In the genomic region with DNA sequence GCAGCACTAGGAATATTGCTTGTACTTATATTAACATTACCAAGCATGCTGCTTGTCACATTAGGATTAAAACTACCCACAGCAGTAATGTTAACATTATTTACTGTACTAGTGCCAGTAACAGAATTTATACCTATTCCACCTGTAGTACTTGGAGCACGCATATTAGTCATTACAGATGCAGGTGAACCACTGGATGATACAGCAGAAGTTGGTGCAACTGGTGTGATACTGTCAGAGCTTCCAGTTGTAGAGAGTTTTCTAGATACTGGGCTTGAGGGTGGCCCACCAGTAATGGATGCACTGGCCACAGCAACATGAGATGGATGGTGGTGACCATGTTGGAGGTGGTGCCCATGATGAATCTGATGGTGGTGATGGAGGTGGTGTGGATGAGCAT, we compare ENCODE assay signal across 8 cellular contexts. TPM values are rescaled to one million over a fixed set of nuclear protein-coding genes. Genes with fewer than 3 reads are reported as not detected.
DNase-seq lines count a peak whose midpoint lies in the region; ATAC-seq, FAIRE-seq and TF ChIP-seq lines count a peak whose summit lies in the region.

No MANE protein-coding gene starts in this region.

- peaks cover 2% of the 10 kb centered on the region for H3K27me3 Mint-ChIP-seq in activated naive CD4-positive, alpha-beta T cell treated with anti-CD3 and anti-CD28 coated beads for 36 hours (ENCODE audit: low read depth)

- no peak for TF ChIP-seq CTCF in GM12878 (IDR thresholded peaks at IDR 0.05 in 2 of 3, conservative IDR thresholded peaks at IDR 0.05 in 1 of 3; ENCODE audit: control insufficient read depth in 2 of 3, extremely low read depth in 1 of 3, insufficient read depth in 1 of 3, low read depth in 3 of 3, low read length in 3 of 3)
- TF ChIP-seq CTCF in lung (IDR thresholded peaks at IDR 0.05; ENCODE audit: control extremely low read depth, extremely low read depth), result no peak
- no peak for TF ChIP-seq CTCF in transverse colon (IDR thresholded peaks at IDR 0.05)

- H3K36me3 ChIP-seq in GM12878 (ENCODE audit: control insufficient read depth in 2 of 2, insufficient read depth in 2 of 2, low read length in 1 of 2) (no peaks in the 10 kb centered on the region), lung (ENCODE audit: control insufficient read depth in 2 of 2, insufficient read depth in 2 of 2, low read length in 2 of 2) (no peaks in the 10 kb centered on the region), transverse colon (no peaks in the 10 kb centered on the region)

- WGBS in GM12878 (ENCODE audit: insufficient coverage, insufficient replicate concordance, low lambda C conversion rate, missing lambda C conversion rate), result 100% methylated on average over 1 of the region's 1 CpG
- WGBS in lung, 2 donors, result 93 to 95% methylated on average over 1 of the region's 1 CpG
- 100% methylated on average over 1 of the region's 1 CpG; no CpG with 5 or more reads in 1 of the 2 donors for WGBS in transverse colon (ENCODE audit: low coverage in 1 of 2), 2 donors

- no peaks in the 10 kb centered on the region for H3K9me3 ChIP-seq in GM12878 (replicated peaks; ENCODE audit: control insufficient read depth, insufficient read depth, low read length)
- no peaks in the 10 kb centered on the region for H3K9me3 ChIP-seq in lung (ENCODE audit: control insufficient read depth in 2 of 2, insufficient read depth in 1 of 2, low read length in 1 of 2)
- H3K9me3 ChIP-seq in transverse colon, result no peaks in the 10 kb centered on the region

- RAD21 ChIA-PET in GM12878 (lab: Charles Lee; ENCODE audit: unreplicated experiment), result no interaction called here

- no peak for TF ChIP-seq RAD21 in GM12878 (IDR thresholded peaks at IDR 0.05; ENCODE audit: insufficient read depth, low read depth, low read length)

- peaks cover 0 to 10% of the 10 kb centered on the region in 2 experiments; a peak in 2 of 4 replicates for H3K27me3 ChIP-seq in GM12878 (replicated peaks in 1 of 2; ENCODE audit: control insufficient read depth in 2 of 2, insufficient read depth in 2 of 2, low read length in 1 of 2)
- H3K27me3 ChIP-seq in lung (ENCODE audit: control insufficient read depth, insufficient read depth), result no peaks in the 10 kb centered on the region
- no peaks in the 10 kb centered on the region for H3K27me3 ChIP-seq in transverse colon

- peak overlapping the region; percentile 94 for H3K4me2 ChIP-seq in GM12878 (ENCODE audit: control insufficient read depth, insufficient read depth)

- H3K27ac Mint-ChIP-seq in activated naive CD4-positive, alpha-beta T cell treated with anti-CD3 and anti-CD28 coated beads for 36 hours, result no peak overlapping the region

- CTCF ChIA-PET in activated naive CD4-positive, alpha-beta T cell treated with anti-CD3 and anti-CD28 coated beads for 36 hours (lab: Charles Lee), result interaction anchor here (0.6 to 2.1 kb wide), 2 partner anchors 92 to 1059 kb away, joined by 3 to 5 read pairs; no protein-coding TSS in a partner anchor
- CTCF ChIA-PET in GM12878 (lab: Yijun Ruan, JAX), result no interaction called here

- H3K27ac ChIP-seq in GM12878 (ENCODE audit: control insufficient read depth, insufficient read depth) (no peak overlapping the region), lung (ENCODE audit: low read depth in 1 of 2, low read length in 1 of 2) (no peak overlapping the region), transverse colon (peak overlapping the region in 3 of 4 donors; percentile 98 to 99 (median 99))

- TF ChIP-seq POLR2A in GM12878 (IDR thresholded peaks at IDR 0.05; ENCODE audit: low read depth, low read length) (no peak), transverse colon (IDR thresholded peaks at IDR 0.05) (no peak), H54 (IDR thresholded peaks at IDR 0.05; ENCODE audit: low read depth, low read length) (no peak)

- in situ Hi-C loops in GM12878 (cut with MboI), result no loop called here
- in situ Hi-C loops in transverse colon (cut with MboI; ENCODE audit: low pct_ligation_motif_present in 1 of 4, low pct_unique_long_range_greater_than_20kb in 1 of 4, low sequenced_read_pairs in 3 of 4), result no loop called here

- H3K4me1 Mint-ChIP-seq in activated naive CD4-positive, alpha-beta T cell treated with anti-CD3 and anti-CD28 coated beads for 36 hours (ENCODE audit: low read depth), result peaks cover 41% of the 10 kb centered on the region

- H3K36me3 Mint-ChIP-seq in activated naive CD4-positive, alpha-beta T cell treated with anti-CD3 and anti-CD28 coated beads for 36 hours (ENCODE audit: low read depth), result peaks cover 2% of the 10 kb centered on the region

- peak overlapping the region; percentile 91 for H3K4me3 Mint-ChIP-seq in activated naive CD4-positive, alpha-beta T cell treated with anti-CD3 and anti-CD28 coated beads for 36 hours

- H3K79me2 ChIP-seq in GM12878 (ENCODE audit: control insufficient read depth, insufficient read depth, low read length), result peaks cover 3% of the 10 kb centered on the region

- SMC1A ChIA-PET in GM12878 (lab: Charles Lee; ENCODE audit: uncharacterized antibody, unreplicated experiment), result no interaction called here

- POLR2A ChIA-PET in GM12878 (lab: Charles Lee), result no interaction called here

- no peaks in the 10 kb centered on the region for H3K9me3 Mint-ChIP-seq in activated naive CD4-positive, alpha-beta T cell treated with anti-CD3 and anti-CD28 coated beads for 36 hours

- BruUV-seq in GM12878 (replicated peaks; lab: Mats Ljungman, UMichigan), result no TSS peak

- TF ChIP-seq EP300 in GM12878 (IDR thresholded peaks at IDR 0.05; ENCODE audit: borderline replicate concordance in 1 of 2, control insufficient read depth in 1 of 2, low read depth in 2 of 2, low read length in 2 of 2) (no peak), transverse colon (IDR thresholded peaks at IDR 0.05; ENCODE audit: low read depth) (no peak)

- no peak overlapping the region for H2AFZ ChIP-seq in GM12878 (ENCODE audit: control insufficient read depth, low read depth, low read length)

- H3K4me3 ChIP-seq in GM12878, result peak overlapping the region; percentile 81; the same call in 1 of the 2 replicates
- H3K4me3 ChIP-seq in lung, result peak overlapping the region; percentile 25
- H3K4me3 ChIP-seq in transverse colon, result peak overlapping the region in 3 of 4 donors; percentile 79 to 96 (median 95)

- ATAC-seq in GM12878, result no peak
- no peak for ATAC-seq in lung (ENCODE audit: insufficient read depth, low FRiP score)
- ATAC-seq in HG02970 (IDR thresholded peaks at IDR 0.05; ENCODE audit: low FRiP score, unreplicated experiment), result no peak
- ATAC-seq in HG02610 (IDR thresholded peaks at IDR 0.05; ENCODE audit: unreplicated experiment), result no peak

- no peak for FAIRE-seq in GM12878 (lab: Jason Lieb, UNC)
- FAIRE-seq in H54 (lab: Jason Lieb, UNC), result no peak

- no peak overlapping the region for H3K9ac ChIP-seq in GM12878 (ENCODE audit: control insufficient read depth, insufficient read depth, low read length)

- peaks cover 14% of the 10 kb centered on the region for H3K4me1 ChIP-seq in GM12878 (ENCODE audit: control insufficient read depth, insufficient read depth, low read length)
- H3K4me1 ChIP-seq in lung (ENCODE audit: control insufficient read depth in 2 of 2, insufficient read depth in 2 of 2, low read length in 2 of 2), result peaks cover 14 to 16% of the 10 kb centered on the region in 2 donors
- H3K4me1 ChIP-seq in transverse colon, result peaks cover 8 to 50% (median 25%) of the 10 kb centered on the region in 4 donors

- intact Hi-C loops in activated naive CD4-positive, alpha-beta T cell treated with anti-CD3 and anti-CD28 coated beads for 36 hours (cut with micrococcal nuclease), result loop anchor here (5.0 kb wide), 8 partner anchors 318 to 1477 kb away; a partner anchor contains a TSS
- intact Hi-C loops in GM12878 (cut with micrococcal nuclease; ENCODE audit: unreplicated experiment), result loop anchor here (10.0 kb wide), 1 partner anchor 340 kb away; no protein-coding TSS in a partner anchor
- intact Hi-C loops in transverse colon (cut with DNase I; ENCODE audit: low total_unique reads), result no loop called here

- no peaks in the 10 kb centered on the region for H4K20me1 ChIP-seq in GM12878 (ENCODE audit: control insufficient read depth, insufficient read depth)

- no peak for DNase-seq in activated naive CD4-positive, alpha-beta T cell treated with anti-CD3 and anti-CD28 coated beads for 36 hours
- DNase-seq in activated naive CD4-positive, alpha-beta T cell treated with Interleukin-2 at 50 U/mL for 16 hours, result no peak
- DNase-seq in GM12878 (ENCODE audit: low read depth, low spot score) (no peak), lung (ENCODE audit: low spot score) (no peak), transverse colon (no peak), H54 (ENCODE audit: insufficient read length, low spot score) (no peak)

TF ChIP-seq in GM12878, 131 proteins besides CTCF, POLR2A, EP300 and RAD21 (continues in another document):
- no peak for TF ChIP-seq NR2C2 (IDR thresholded peaks at IDR 0.05; ENCODE audit: borderline replicate concordance, control insufficient read depth, insufficient read length, low read depth)
- no peak for TF ChIP-seq SUPT20H (IDR thresholded peaks at IDR 0.05; ENCODE audit: borderline replicate concordance, control insufficient read depth, low read depth, low read length)
- no peak for TF ChIP-seq SMARCA5 (IDR thresholded peaks at IDR 0.05)
- no peak for TF ChIP-seq FOXM1 (IDR thresholded peaks at IDR 0.05; ENCODE audit: low read depth, low read length)

RNA-seq across cellular contexts. Expression of a gene that starts 1.1 kb away (rescaled TPM):
- 1 to 10 TPM; 8.8 to 9.7 TPM for total RNA-seq in activated naive CD4-positive, alpha-beta T cell treated with anti-CD3 and anti-CD28 coated beads for 36 hours
- 0.90 and 1.2 TPM in 2 replicates for total RNA-seq in GM12878 (2013; cell fraction: nucleolus; rRNA removed)
- total RNA-seq in GM12878 (2014; rRNA removed), result 10.4 and 11.9 TPM in 2 replicates
- 11.8 and 14.0 TPM in 2 replicates for total RNA-seq in GM12878 (2014; rRNA removed; fragmentation: Illumina TruSeq; extraction: Trizol)
- total RNA-seq in GM12878 (2021), result 14.4 and 15.7 TPM in 2 replicates
- polyA plus RNA-seq in GM12878 (2011; ENCODE audit: low read depth), result 3.6 TPM
- 0.37 and 0.68 TPM in 2 replicates for polyA plus RNA-seq in GM12878 (2011; rRNA removed)
- polyA plus RNA-seq in GM12878 (2011; cell fraction: cytosol; rRNA removed), result 0.13 and 0.19 TPM in 2 replicates
- 1.1 and 1.2 TPM in 2 replicates for polyA plus RNA-seq in GM12878 (2011; cell fraction: nucleus; rRNA removed)
- polyA plus RNA-seq in GM12878 (2012), result 4.0 and 5.6 TPM in 2 replicates
- polyA plus RNA-seq in GM12878 (2014; fragmentation: Illumina TruSeq; extraction: Trizol), result 10.7 and 17.0 TPM in 2 replicates
- polyA plus RNA-seq in GM12878 (2014; fragmentation: Nextera tagmentation; extraction: Ambion mirVana), result 1 to 10 TPM; 2.2 to 2.5 TPM
- polyA plus RNA-seq in GM12878 (2014; rRNA removed), result 12.3 and 12.8 TPM in 2 replicates
- polyA plus RNA-seq in GM12878 (2016; fragmentation: Nextera tagmentation; extraction: Ambion mirVana), result 1 to 10 TPM; 4.2 to 4.6 TPM
- 0.82 and 1.0 TPM in 2 replicates for polyA minus RNA-seq in GM12878 (2011; rRNA and poly(A)+ RNA removed)
- 1.5 and 2.0 TPM in 2 replicates for polyA minus RNA-seq in GM12878 (2011; cell fraction: cytosol; rRNA and poly(A)+ RNA removed)
- polyA minus RNA-seq in GM12878 (2011; cell fraction: nucleus; rRNA and poly(A)+ RNA removed), result 1.5 and 2.5 TPM in 2 replicates
- total RNA-seq in lung, result 100 to 1,000 TPM; 159 to 179 TPM
- polyA plus RNA-seq in lung, result 10 to 100 TPM; 77.0 to 87.4 TPM
- 100 to 1,000 TPM; 177 to 798 (median 250) TPM for total RNA-seq in transverse colon

Comparison
In these comparisons a context has a peak if more than half of its experiments do, and no peak if none do; other contexts are left out.
1. H3K27ac ChIP-seq: peak in transverse colon (3 of 4); none in GM12878 (single experiment) and lung (0 of 2).
2. H3K4me3 ChIP-seq: peak in every context shown above with its lines; median percentile 95 in transverse colon; 81 in GM12878; 25 in lung.
3. RNA of a gene that starts 1.1 kb away (total RNA-seq): 177 to 798 TPM in transverse colon and 159 to 179 TPM in lung; 0.90 to 15.7 TPM in GM12878 and 8.8 to 9.7 TPM in activated naive CD4-positive, alpha-beta T cell treated with anti-CD3 and anti-CD28 coated beads for 36 hours; every median in the first group is over 4 times any median in the second.